Comparison of ENCODE assay signal across 19 cellular contexts in the genomic region with DNA sequence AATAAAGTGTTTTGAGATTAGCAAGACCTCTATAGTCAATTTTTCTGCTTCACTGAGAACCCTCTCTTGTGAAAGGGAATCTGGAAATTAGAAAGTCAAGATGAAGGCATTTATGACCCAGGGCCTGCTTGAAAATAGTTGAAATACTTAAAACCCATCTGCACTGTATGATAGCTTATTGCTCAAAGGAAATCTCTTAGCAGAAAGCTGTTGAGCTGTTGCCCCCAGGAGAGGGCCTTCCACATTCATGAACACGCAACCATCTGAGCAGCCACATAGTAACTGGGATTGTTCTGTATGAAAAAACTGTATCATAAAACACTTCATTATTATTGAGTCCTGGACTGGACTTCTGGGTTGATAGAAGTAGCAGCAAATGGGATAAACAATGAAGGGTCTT.
DNase-seq lines count a peak whose midpoint lies in the region; ATAC-seq and TF ChIP-seq lines count a peak whose summit lies in the region.
"Had no signal": no experiment of that assay in that cellular context is flagged by ENCODE, and none has a peak within 500 bp of the region (broad histone marks: within the 10 kb centered on the region; RNA-seq: fewer than 3 reads in every experiment).

No MANE protein-coding gene starts in this region.

- H3K4me3 ChIP-seq in BJ (ENCODE audit: low read depth, low read length) (no peak overlapping the region), adipocyte (ENCODE audit: low read length) (peak overlapping the region; percentile 61), fibroblast of villous mesenchyme (ENCODE audit: low read depth, low read length) (no peak overlapping the region)
- H3K4me3 ChIP-seq: A549, HAP-1 had no signal

- POLR2A ChIA-PET in BJ (lab: Charles Lee): interaction anchor here (0.6 kb wide), 1 partner anchor 40 kb away, joined by 3 read pairs; no protein-coding TSS in a partner anchor

- DNase-seq in BJ (ENCODE audit: low read depth): no peak
- peak; percentile 57 for DNase-seq in adipocyte (ENCODE audit: low read depth)
- DNase-seq in fibroblast of villous mesenchyme (ENCODE audit: low read depth): peak; percentile 26
- DNase-seq in sciatic nerve (ENCODE audit: low spot score): no peak
- no peak for DNase-seq in superior temporal gyrus (ENCODE audit: extremely low spot score)
- DNase-seq in DMS153 treated with DMSO at 0.1 percent for 48 hours (lab: John Stamatoyannopoulos, UW; ENCODE audit: unreplicated experiment): no peak
- DNase-seq: Caco-2; CD4-positive, CD25-positive, alpha-beta regulatory T cell; DMS153; Kasumi-1; NCI-H1930; NCI-H2171; NCI-H446; NCI-H69; SIG-M5 had no signal

- ATAC-seq in sciatic nerve (peak; percentile 64), HG03469 (IDR thresholded peaks at IDR 0.05; ENCODE audit: unreplicated experiment) (no peak), GM21526 (IDR thresholded peaks at IDR 0.05; ENCODE audit: low FRiP score, unreplicated experiment) (no peak)
- ATAC-seq: A549 had no signal

- H3K4me1 ChIP-seq in adipocyte (ENCODE audit: control insufficient read depth, insufficient read depth, low read length): peaks cover 25% of the 10 kb centered on the region
- H3K4me1 ChIP-seq: Caco-2, HAP-1 had no signal

- H3K27me3 ChIP-seq in BJ (ENCODE audit: control insufficient read depth, insufficient read depth, low read length) (no peaks in the 10 kb centered on the region), adipocyte (replicated peaks; ENCODE audit: control insufficient read depth, insufficient read depth, low read length) (no peaks in the 10 kb centered on the region)

- CTCF ChIA-PET in BJ (lab: Yijun Ruan, JAX): interaction anchor here (0.6 to 1.6 kb wide), 8 partner anchors 9 to 1324 kb away, joined by 3 to 7 read pairs (median 3); no protein-coding TSS in a partner anchor

- no peaks in the 10 kb centered on the region for H3K9me3 ChIP-seq in adipocyte (ENCODE audit: control insufficient read depth, low read length)
- H3K9me3 ChIP-seq: A549, Caco-2, HAP-1 had no signal

- intact Hi-C loops in sciatic nerve (cut with DNase I): no loop called here

- no peaks in the 10 kb centered on the region for H3K36me3 ChIP-seq in BJ (ENCODE audit: control insufficient read depth, insufficient read depth, low read length)
- no peaks in the 10 kb centered on the region for H3K36me3 ChIP-seq in adipocyte (ENCODE audit: control insufficient read depth, insufficient read depth, low read length, severe bottlenecking)
- H3K36me3 ChIP-seq: HAP-1 had no signal

- TF ChIP-seq CTCF in BJ (IDR thresholded peaks at IDR 0.05; ENCODE audit: insufficient read depth, low read depth, low read length) (peak; percentile 21; the same call in 1 of the 2 replicates), fibroblast of villous mesenchyme (IDR thresholded peaks at IDR 0.05; ENCODE audit: insufficient read depth, low read depth, low read length) (no peak)

- peak overlapping the region; percentile 27 for H3K9ac ChIP-seq in adipocyte (ENCODE audit: low read length)

Comparison
In these comparisons a context has a peak if more than half of its experiments do, and no peak if none do; other contexts are left out.
1. DNase-seq: peak in adipocyte (single experiment) and fibroblast of villous mesenchyme (single experiment); none in BJ (single experiment), sciatic nerve (single experiment), superior temporal gyrus (single experiment) and DMS153 treated with DMSO at 0.1 percent for 48 hours (single experiment).